ENCODE assay signal across 8 cellular contexts in the genomic region with DNA sequence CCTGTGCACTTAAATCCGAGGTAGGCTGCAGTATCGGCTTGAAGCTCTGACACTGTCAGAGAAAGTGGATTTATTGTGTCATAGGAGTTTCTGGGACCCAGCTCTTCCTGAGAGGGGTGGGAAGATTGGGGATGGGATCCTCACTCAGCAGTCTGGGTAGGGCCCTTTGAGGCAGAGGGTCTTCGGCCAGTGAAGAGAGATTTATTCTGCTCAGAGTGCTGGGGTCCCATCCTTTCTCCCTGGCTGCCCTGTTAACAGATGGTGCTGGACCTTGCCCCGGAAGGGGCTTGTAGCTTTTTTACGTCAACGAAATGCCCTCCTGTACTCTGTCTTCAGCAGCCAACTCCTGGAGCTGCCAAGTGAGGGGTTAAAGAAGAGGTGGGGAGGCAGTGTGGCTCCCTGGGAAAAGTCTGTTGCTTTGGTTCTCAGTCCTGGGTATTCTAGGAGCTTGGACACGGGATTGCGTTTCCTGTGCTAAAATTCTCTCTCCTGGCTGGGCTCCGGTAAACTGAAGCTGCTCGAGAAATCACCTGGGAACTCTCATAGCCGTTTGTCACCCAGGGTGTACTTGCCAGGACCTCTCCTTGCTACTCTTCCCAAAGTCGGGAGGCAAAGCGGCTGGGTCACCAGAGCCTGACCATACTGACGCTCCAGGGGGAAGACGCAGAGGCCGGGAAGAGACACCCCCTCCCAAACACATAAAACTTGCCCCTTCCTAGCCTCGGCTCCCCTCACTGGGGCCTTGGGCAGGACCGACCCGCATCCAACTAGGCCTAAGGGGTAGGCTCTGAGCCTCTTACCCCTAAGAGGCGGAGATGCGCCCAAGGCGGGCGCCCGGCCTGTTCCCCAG. TPM values are rescaled to one million over a fixed set of nuclear protein-coding genes. Genes with fewer than 3 reads are reported as not detected.
DNase-seq lines count a peak whose midpoint lies in the region; ATAC-seq and FAIRE-seq lines count a peak whose summit lies in the region.

No MANE protein-coding gene starts in this region.

- no peak for FAIRE-seq in small intestine (lab: Jason Lieb, UNC)

- peaks cover 0 to 7% of the 10 kb centered on the region in 2 donors for H3K36me3 ChIP-seq in small intestine (ENCODE audit: control insufficient read depth in 2 of 2, insufficient read depth in 2 of 2, low read length in 2 of 2)

- no peaks in the 10 kb centered on the region for H3K9me3 ChIP-seq in small intestine (ENCODE audit: control insufficient read depth, low read depth)

- 16 to 45% (median 41%) methylated on average over 24 of the region's 24 CpGs for WGBS in adipose tissue, 3 donors
- WGBS in small intestine, 3 donors = 16 to 35% (median 29%) methylated on average over 21 to 24 of the region's 24 CpGs

- H3K27ac ChIP-seq in adipose tissue (ENCODE audit: low read depth, low read length) = peak overlapping the region; percentile 80
- peak overlapping the region; percentile 96 to 98 for H3K27ac ChIP-seq in small intestine (ENCODE audit: low read depth in 1 of 2, low read length in 1 of 2)

- peaks cover 3 to 8% of the 10 kb centered on the region in 2 donors for H3K4me1 ChIP-seq in small intestine (ENCODE audit: control insufficient read depth in 2 of 2, insufficient read depth in 1 of 2, low read depth in 1 of 2, low read length in 1 of 2)

- ATAC-seq in HG02943 (IDR thresholded peaks at IDR 0.05; ENCODE audit: low read depth, unreplicated experiment) = peak; percentile 1
- no peak for ATAC-seq in HG02588 (IDR thresholded peaks at IDR 0.05; ENCODE audit: unreplicated experiment)

- H3K27me3 ChIP-seq in small intestine (ENCODE audit: control insufficient read depth in 2 of 2, insufficient read depth in 2 of 2, low read length in 2 of 2) = no peaks in the 10 kb centered on the region

- DNase-seq in GM03348 (ENCODE audit: low spot score) (peak; percentile 29), small intestine (peak; percentile 62), 8988T (no peak), NCI-H774 (lab: John Stamatoyannopoulos, UW) (no peak)

- H3K4me3 ChIP-seq in iPS-11a (ENCODE audit: low read depth, low read length) = peak overlapping the region; percentile 88
- peak overlapping the region; percentile 17 to 60 for H3K4me3 ChIP-seq in small intestine (ENCODE audit: low read depth in 1 of 2, low read length in 2 of 2)

RNA-seq across cellular contexts. Expression of a gene that starts 0.8 kb away (rescaled TPM):
- 100 to 1,000 TPM in 1 of 3 donors, 10 to 100 TPM in 2; 53.3 to 129 (median 86.4) TPM for polyA plus RNA-seq in adipose tissue
- 100 to 1,000 TPM; 103 to 304 (median 164) TPM for polyA plus RNA-seq in small intestine

RNA-seq across cellular contexts. Expression of a gene that starts 4.6 kb away (rescaled TPM):
- polyA plus RNA-seq in adipose tissue (10 to 100 TPM in 2 of 3 donors, 1 to 10 TPM in 1; 7.9 to 14.5 (median 11.8) TPM), small intestine (1 to 10 TPM; 4.9 to 9.6 (median 8.9) TPM)

RNA-seq across cellular contexts. Expression of a gene that starts 8.1 kb away (rescaled TPM):
- polyA plus RNA-seq in adipose tissue = 10 to 100 TPM in 1 of 3 donors, 1 to 10 TPM in 2; 6.6 to 17.6 (median 7.6) TPM
- polyA plus RNA-seq in small intestine = 10 to 100 TPM in 2 of 3 donors, 1 to 10 TPM in 1; 8.7 to 19.9 (median 14.3) TPM

RNA-seq across cellular contexts. Expression of a gene that starts 11.9 kb away (rescaled TPM):
- polyA plus RNA-seq in adipose tissue = 10 to 100 TPM; 51.6 to 94.7 (median 94.1) TPM
- 100 to 1,000 TPM; 128 to 258 (median 174) TPM for polyA plus RNA-seq in small intestine

RNA-seq across cellular contexts. Expression of a gene that starts 51.9 kb away (rescaled TPM):
- polyA plus RNA-seq in adipose tissue (1 to 10 TPM in 2 of 3 donors, under 1 TPM in 1; 0.85 to 1.2 (median 1.1) TPM), small intestine (100 to 1,000 TPM in 1 of 3 donors, 10 to 100 TPM in 1, 1 to 10 TPM in 1; 5.8 to 172 (median 38.1) TPM)

Comparison
In these comparisons a context has a peak if more than half of its experiments do, and no peak if none do; other contexts are left out.
1. DNase-seq: peak in GM03348 (single experiment) and small intestine (single experiment); none in 8988T (single experiment) and NCI-H774 (single experiment).